In the genomic region with DNA sequence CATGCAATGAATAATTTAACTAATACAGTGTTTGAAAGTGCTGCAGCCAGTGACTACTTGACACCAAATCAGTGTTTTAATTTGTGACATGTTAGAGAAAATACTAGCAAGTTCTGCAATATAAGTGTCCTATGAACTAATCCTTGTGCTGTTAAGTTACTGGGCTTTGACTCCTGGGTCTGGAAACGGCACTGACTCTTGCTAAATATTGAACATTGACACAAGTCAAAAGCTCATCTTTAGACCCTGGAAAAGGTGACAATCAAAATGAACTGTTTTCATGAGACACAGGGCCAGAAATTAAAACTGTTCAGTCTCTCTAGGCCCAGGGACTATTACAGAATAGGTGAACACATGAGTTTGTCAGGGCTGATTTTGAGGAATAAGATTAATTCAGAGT, we compare ENCODE assay signal across 23 cellular contexts.
"Had no signal": no experiment of that assay in that cellular context is flagged by ENCODE, and none has a peak within 500 bp of the region (broad histone marks: within the 10 kb centered on the region; RNA-seq: fewer than 3 reads in every experiment).

No MANE protein-coding gene starts in this region.

- H3K9me3 ChIP-seq: colonic mucosa, esophagus squamous epithelium, gastrocnemius medialis had no signal

- H3K27ac ChIP-seq: colonic mucosa, epithelial cell of prostate, esophagus squamous epithelium, gastrocnemius medialis, heart right ventricle, left ventricle myocardium inferior had no signal

- H3K27me3 ChIP-seq: colonic mucosa, esophagus squamous epithelium, gastrocnemius medialis, heart right ventricle had no signal

- H3K4me1 ChIP-seq: colonic mucosa, esophagus squamous epithelium, gastrocnemius medialis, left ventricle myocardium inferior had no signal

- H3K4me3 ChIP-seq: colonic mucosa, esophagus squamous epithelium, gastrocnemius medialis, heart right ventricle, left ventricle myocardium inferior, lung had no signal

- DNase-seq: colonic mucosa; cortex of kidney; effector CD8-positive, alpha-beta T cell; effector memory CD8-positive, alpha-beta T cell; endodermal cell; erythroblast; esophagus squamous epithelium; foreskin fibroblast; foreskin melanocyte; gastrocnemius medialis; glutamatergic neuron; head of caudate nucleus; heart right ventricle; hippocampal formation; left cardiac atrium; left ventricle myocardium inferior; mammary epithelial cell; mesendoderm; midbrain; naive thymus-derived CD4-positive, alpha-beta T cell had no signal

- H3K36me3 ChIP-seq: colonic mucosa, esophagus squamous epithelium, gastrocnemius medialis, heart right ventricle, left ventricle myocardium inferior had no signal

- ATAC-seq: effector memory CD8-positive, alpha-beta T cell; esophagus mucosa; gastrocnemius medialis; heart right ventricle; left cardiac atrium; naive thymus-derived CD4-positive, alpha-beta T cell had no signal
